Comparison of ENCODE assay signal across 22 cellular contexts in genomic region chr21:35266546-35266945, GRCh38.
DNase-seq lines count a peak whose midpoint lies in the region; ATAC-seq, FAIRE-seq and TF ChIP-seq lines count a peak whose summit lies in the region.
"Had no signal": no experiment of that assay in that cellular context is flagged by ENCODE, and none has a peak within 500 bp of the region (broad histone marks: within the 10 kb centered on the region; RNA-seq: fewer than 3 reads in every experiment).

No MANE protein-coding gene starts in this region.

- no peak overlapping the region for H3K9ac ChIP-seq in astrocyte (ENCODE audit: low read length)
- no peak overlapping the region for H3K9ac ChIP-seq in keratinocyte (ENCODE audit: control insufficient read depth, extremely low read depth, insufficient read depth, low read length)

- no peak overlapping the region for H3K4me3 Mint-ChIP-seq in astrocyte (ENCODE audit: unreplicated experiment)
- H3K4me3 Mint-ChIP-seq in immature natural killer cell = no peak overlapping the region
- H3K4me3 Mint-ChIP-seq: activated CD4-positive, alpha-beta T cell treated with anti-CD3 and anti-CD28 coated beads, Interleukin-2, amount 10 ng/mL, durations not matched to agents 24 days and 14 days; activated naive CD8-positive, alpha-beta T cell treated with anti-CD3 and anti-CD28 coated beads for 36 hours; H9; naive thymus-derived CD8-positive, alpha-beta T cell; T-helper 17 cell had no signal

- H3K27ac Mint-ChIP-seq in astrocyte (ENCODE audit: unreplicated experiment) (peak overlapping the region; percentile 64), immature natural killer cell (no peak overlapping the region)
- H3K27ac Mint-ChIP-seq: activated CD4-positive, alpha-beta T cell treated with anti-CD3 and anti-CD28 coated beads, Interleukin-2, amount 10 ng/mL, durations not matched to agents 24 days and 14 days; activated naive CD8-positive, alpha-beta T cell treated with anti-CD3 and anti-CD28 coated beads for 36 hours; H9; naive thymus-derived CD8-positive, alpha-beta T cell; T-helper 17 cell had no signal

- DNase-seq in Daoy (ENCODE audit: low read depth) = peak; percentile 30
- peak; percentile 71 for DNase-seq in LHCN-M2 (ENCODE audit: low read depth)
- peak; percentile 30 for DNase-seq in astrocyte (ENCODE audit: low read depth)
- peak; percentile 88 for DNase-seq in keratinocyte (ENCODE audit: low read depth, low spot score)
- no peak for DNase-seq in stimulated activated naive CD4-positive, alpha-beta T cell (lab: John Stamatoyannopoulos, UW)
- DNase-seq in immature natural killer cell = no peak
- DNase-seq: activated CD4-positive, alpha-beta T cell treated with anti-CD3 and anti-CD28 coated beads, Interleukin-2, amount 10 ng/mL, durations not matched to agents 24 days and 14 days; activated naive CD8-positive, alpha-beta T cell treated with anti-CD3 and anti-CD28 coated beads for 36 hours; body of pancreas; effector CD8-positive, alpha-beta T cell; H9; left colon; naive thymus-derived CD8-positive, alpha-beta T cell; NCI-H1105 treated with DMSO at 0.1 percent for 48 hours; NCI-H510A; ovary; stimulated activated CD4-positive, alpha-beta T cell treated with anti-CD3 and anti-CD28 coated beads, Interleukin-12 subunit alpha, Interleukin-12 subunit beta, amount 100 ng/mL, for 4 hours; T-helper 17 cell had no signal

- no peak overlapping the region for H3K4me3 ChIP-seq in astrocyte (ENCODE audit: insufficient read depth, low read depth, low read length)
- no peak overlapping the region for H3K4me3 ChIP-seq in keratinocyte (ENCODE audit: control insufficient read depth in 2 of 3, extremely low read depth in 1 of 3, insufficient read depth in 2 of 3, low read depth in 1 of 3, low read length in 3 of 3)
- H3K4me3 ChIP-seq: body of pancreas, ovary, right atrium auricular region, SK-N-MC had no signal

- TF ChIP-seq CTCF in astrocyte (IDR thresholded peaks at IDR 0.05; ENCODE audit: insufficient read depth, low read depth, low read length) (no peak), keratinocyte (optimal IDR thresholded peaks at IDR 0.05 in 1 of 3, IDR thresholded peaks at IDR 0.05 in 1 of 3, conservative IDR thresholded peaks at IDR 0.05 in 1 of 3; ENCODE audit: extremely low read depth in 1 of 3, insufficient read depth in 2 of 3, low read length in 3 of 3) (no peak)

- no peaks in the 10 kb centered on the region for H3K9me1 ChIP-seq in keratinocyte (ENCODE audit: control insufficient read depth, extremely low read depth, insufficient read depth, low read length)

- peak overlapping the region; percentile 9 for H3K4me2 ChIP-seq in astrocyte (ENCODE audit: low read length)
- peak overlapping the region; percentile 11 for H3K4me2 ChIP-seq in keratinocyte (ENCODE audit: control insufficient read depth, extremely low read depth, insufficient read depth, low read depth, low read length)

- dilution Hi-C loops in keratinocyte (cut with MboI; ENCODE audit: extremely low pct_ligation_motif_present, low sequenced_read_pairs) = no loop called here

- H3K36me3 ChIP-seq in astrocyte (ENCODE audit: insufficient read depth, low read length) = no peaks in the 10 kb centered on the region
- H3K36me3 ChIP-seq in keratinocyte (ENCODE audit: control insufficient read depth in 2 of 2, extremely low read depth in 1 of 2, insufficient read depth in 2 of 2, low read length in 2 of 2) = no peaks in the 10 kb centered on the region
- H3K36me3 ChIP-seq: ovary, right atrium auricular region had no signal

- ATAC-seq in GM19324 (IDR thresholded peaks at IDR 0.05; ENCODE audit: low FRiP score, unreplicated experiment) = no peak
- no peak for ATAC-seq in HG03108 (IDR thresholded peaks at IDR 0.05; ENCODE audit: unreplicated experiment)
- ATAC-seq: body of pancreas; left colon; naive thymus-derived CD8-positive, alpha-beta T cell; T-helper 17 cell had no signal

- no peak overlapping the region for H2AFZ ChIP-seq in astrocyte (ENCODE audit: low read depth, low read length)
- H2AFZ ChIP-seq in keratinocyte (ENCODE audit: control insufficient read depth, low read length) = no peak overlapping the region

- no peaks in the 10 kb centered on the region for H3K27me3 ChIP-seq in astrocyte (ENCODE audit: insufficient read depth, low read length)
- H3K27me3 ChIP-seq in keratinocyte (ENCODE audit: control insufficient read depth, extremely low read depth, insufficient read depth, low read length) = no peaks in the 10 kb centered on the region
- H3K27me3 ChIP-seq: body of pancreas, ovary, right atrium auricular region had no signal

- H3K9me3 Mint-ChIP-seq in astrocyte (ENCODE audit: unreplicated experiment) = peaks cover 4% of the 10 kb centered on the region
- no peaks in the 10 kb centered on the region for H3K9me3 Mint-ChIP-seq in immature natural killer cell

- no peaks in the 10 kb centered on the region for H3K27me3 Mint-ChIP-seq in astrocyte (ENCODE audit: low read depth, unreplicated experiment)
- peaks cover 2 to 4% (median 2%) of the 10 kb centered on the region in 3 donors for H3K27me3 Mint-ChIP-seq in immature natural killer cell (ENCODE audit: low read depth in 3 of 3)

- no peaks in the 10 kb centered on the region for H3K9me3 ChIP-seq in astrocyte (ENCODE audit: insufficient read depth, low read depth, low read length)
- H3K9me3 ChIP-seq in keratinocyte (ENCODE audit: control insufficient read depth, low read depth, low read length) = no peaks in the 10 kb centered on the region
- H3K9me3 ChIP-seq: body of pancreas, ovary, right atrium auricular region had no signal

- no peaks in the 10 kb centered on the region for H3K36me3 Mint-ChIP-seq in astrocyte (ENCODE audit: low read depth, unreplicated experiment)
- peaks cover 0 to 6% (median 0%) of the 10 kb centered on the region in 3 donors for H3K36me3 Mint-ChIP-seq in immature natural killer cell
- H3K36me3 Mint-ChIP-seq: naive thymus-derived CD8-positive, alpha-beta T cell had no signal

- peaks cover 14% of the 10 kb centered on the region for H3K4me1 ChIP-seq in astrocyte (ENCODE audit: insufficient read depth, low read length)
- peaks cover 19% of the 10 kb centered on the region for H3K4me1 ChIP-seq in keratinocyte (ENCODE audit: control insufficient read depth, extremely low read depth, insufficient read depth, low read length)
- H3K4me1 ChIP-seq: body of pancreas, right atrium auricular region had no signal

- H3K79me2 ChIP-seq in astrocyte (ENCODE audit: insufficient read depth, low read length) (no peaks in the 10 kb centered on the region), keratinocyte (ENCODE audit: control insufficient read depth, insufficient read depth, low read length) (no peaks in the 10 kb centered on the region)

- H3K4me1 Mint-ChIP-seq in astrocyte (ENCODE audit: low read depth, unreplicated experiment) = peaks cover 19% of the 10 kb centered on the region
- H3K4me1 Mint-ChIP-seq in immature natural killer cell = no peaks in the 10 kb centered on the region
- H3K4me1 Mint-ChIP-seq: activated CD4-positive, alpha-beta T cell treated with anti-CD3 and anti-CD28 coated beads, Interleukin-2, amount 10 ng/mL, durations not matched to agents 24 days and 14 days; activated naive CD8-positive, alpha-beta T cell treated with anti-CD3 and anti-CD28 coated beads for 36 hours; H9 had no signal

- FAIRE-seq in astrocyte (lab: Jason Lieb, UNC) (no peak), keratinocyte (lab: Jason Lieb, UNC) (peak; percentile 90)

- no peaks in the 10 kb centered on the region for H4K20me1 ChIP-seq in astrocyte (ENCODE audit: insufficient read depth, low read length)
- no peaks in the 10 kb centered on the region for H4K20me1 ChIP-seq in keratinocyte (ENCODE audit: control insufficient read depth, extremely low read depth, insufficient read depth, low read length)

- no peak overlapping the region for H3K27ac ChIP-seq in astrocyte (ENCODE audit: low read depth, low read length)
- H3K27ac ChIP-seq in keratinocyte (ENCODE audit: control insufficient read depth, insufficient read depth, low read length) = peak overlapping the region; percentile 35
- H3K27ac ChIP-seq: body of pancreas, ovary, right atrium auricular region, SK-N-MC had no signal

Comparison
In these comparisons a context has a peak if more than half of its experiments do, and no peak if none do; other contexts are left out.
1. DNase-seq: peak in Daoy (single experiment), LHCN-M2 (single experiment), astrocyte (single experiment) and keratinocyte (single experiment); none in stimulated activated naive CD4-positive, alpha-beta T cell (0 of 6) and immature natural killer cell (0 of 3).